ENCODE assay signal across 9 cellular contexts in the genomic region with DNA sequence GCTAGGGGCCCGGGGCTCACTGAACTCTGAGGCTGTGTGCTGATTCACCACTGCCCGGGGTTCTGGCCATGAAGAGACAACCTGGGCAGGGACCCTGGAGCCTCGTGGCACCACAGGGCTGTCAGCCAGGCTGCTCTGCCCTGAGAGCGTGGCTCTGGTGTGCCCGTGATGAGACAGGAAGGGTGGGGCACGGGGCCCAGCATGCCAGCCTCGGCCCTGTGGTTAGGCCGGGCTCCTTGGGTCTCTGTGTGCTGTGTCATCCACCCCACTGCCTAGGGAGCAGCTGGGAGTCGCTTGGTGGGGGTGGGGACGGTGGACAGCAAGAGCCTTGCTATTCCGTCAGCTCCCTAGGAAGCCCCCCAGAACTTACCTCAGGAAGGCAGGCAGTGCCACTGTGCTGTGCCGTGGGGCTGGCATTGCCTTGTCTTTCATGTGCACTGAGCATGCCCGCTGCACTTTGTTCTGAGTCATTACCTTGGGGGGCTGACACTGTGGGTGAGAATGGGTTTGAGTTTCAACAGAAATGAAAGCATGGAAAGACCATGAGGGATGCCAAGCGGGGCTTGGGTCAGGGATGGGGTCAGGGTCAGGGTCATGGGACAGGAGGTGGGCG. TPM values are rescaled to one million over a fixed set of nuclear protein-coding genes. Genes with fewer than 3 reads are reported as not detected.
DNase-seq lines count a peak whose midpoint lies in the region; ATAC-seq and TF ChIP-seq lines count a peak whose summit lies in the region.
"Had no signal": no experiment of that assay in that cellular context is flagged by ENCODE, and none has a peak within 500 bp of the region (broad histone marks: within the 10 kb centered on the region; RNA-seq: fewer than 3 reads in every experiment).

No MANE protein-coding gene starts in this region.

- no peaks in the 10 kb centered on the region for H3K79me2 ChIP-seq in SK-N-SH (ENCODE audit: insufficient read depth)

- H4K20me1 ChIP-seq in SK-N-SH (ENCODE audit: insufficient read depth) = no peaks in the 10 kb centered on the region

- H3K36me3 ChIP-seq in SK-N-SH (replicated peaks in 1 of 2; ENCODE audit: control insufficient read depth in 1 of 2, insufficient read depth in 2 of 2, low read length in 1 of 2) = peaks cover 0 to 17% of the 10 kb centered on the region in 2 experiments
- H3K36me3 ChIP-seq: colonic mucosa had no signal

- TF ChIP-seq EP300 in SK-N-SH (IDR thresholded peaks at IDR 0.05; ENCODE audit: borderline replicate concordance in 1 of 2, low read depth in 1 of 2, low read length in 1 of 2) = no peak

- CTCF ChIA-PET in SK-N-SH (lab: Yijun Ruan, JAX) = interaction anchor here (1.5 kb wide), 1 partner anchor 36 kb away, joined by 4 read pairs; no protein-coding TSS in a partner anchor

- no peak for TF ChIP-seq RAD21 in SK-N-SH (IDR thresholded peaks at IDR 0.05; ENCODE audit: low read length)

- H3K9me3 ChIP-seq in SK-N-SH = no peaks in the 10 kb centered on the region
- H3K9me3 ChIP-seq: colonic mucosa had no signal

- ATAC-seq in stimulated activated naive CD8-positive, alpha-beta T cell treated with anti-CD3 and anti-CD28 coated beads, Interleukin-15, Interleukin-2, amounts not matched to agents 100 U/mL and 50 U/mL, for 24 hours = peak; percentile 58
- ATAC-seq in GM19351 (IDR thresholded peaks at IDR 0.05; ENCODE audit: unreplicated experiment) = no peak

- TF ChIP-seq CTCF in SK-N-SH (IDR thresholded peaks at IDR 0.05) = no peak

- no peaks in the 10 kb centered on the region for H3K27me3 ChIP-seq in SK-N-SH (ENCODE audit: insufficient read depth)
- H3K27me3 ChIP-seq: colonic mucosa had no signal

- no peak overlapping the region for H2AFZ ChIP-seq in SK-N-SH (ENCODE audit: low read depth)

- WGBS in SK-N-SH (ENCODE audit: low lambda C conversion rate) = 81% methylated on average over 6 of the region's 15 CpGs

- H3F3A ChIP-seq in SK-N-SH (replicated peaks; ENCODE audit: insufficient read depth) = no peaks in the 10 kb centered on the region

- H3K27ac ChIP-seq in SK-N-SH (ENCODE audit: low read depth in 2 of 2, low read length in 1 of 2) = no peak overlapping the region
- H3K27ac ChIP-seq in epithelial cell of prostate = peak overlapping the region; percentile 40
- H3K27ac ChIP-seq: colonic mucosa had no signal

- H3K9me2 ChIP-seq in SK-N-SH = no peaks in the 10 kb centered on the region

- H3K4me3 ChIP-seq in SK-N-SH (ENCODE audit: low read depth in 2 of 2, low read length in 1 of 2) = no peak overlapping the region
- H3K4me3 ChIP-seq: colonic mucosa had no signal

- DNase-seq in activated gamma-delta T cell treated with Interleukin-2 at 50 U/mL for 16 hours (peak; percentile 27), activated gamma-delta T cell (lab: John Stamatoyannopoulos, UW) (no peak), SK-N-SH (no peak), epithelial cell of prostate (ENCODE audit: low read depth, low spot score) (peak; percentile 36), DMS 273 (lab: John Stamatoyannopoulos, UW; ENCODE audit: unreplicated experiment) (no peak), HuH-7.5 (ENCODE audit: low spot score) (no peak)
- DNase-seq in stimulated activated naive CD8-positive, alpha-beta T cell treated with anti-CD3 and anti-CD28 coated beads, Interleukin-15, Interleukin-2, amounts not matched to agents 100 U/mL and 50 U/mL, for 24 hours = peak; percentile 24
- DNase-seq: colonic mucosa had no signal

- H3K9ac ChIP-seq in SK-N-SH = no peak overlapping the region; the same call in 1 of the 2 replicates

- H3K4me1 ChIP-seq in SK-N-SH (ENCODE audit: control insufficient read depth in 1 of 2, insufficient read depth in 2 of 2, low read depth in 1 of 2, low read length in 1 of 2) = peaks cover 0 to 8% of the 10 kb centered on the region in 2 experiments; a peak in 1 of 4 replicates
- H3K4me1 ChIP-seq: colonic mucosa had no signal

- POLR2A ChIA-PET in SK-N-SH (lab: Yijun Ruan, JAX) = no interaction called here

- 0 out of 2 replicates have a peak overlapping the region, but pooled peaks have one; percentile 37 for H3K4me2 ChIP-seq in SK-N-SH

TF ChIP-seq in SK-N-SH, 30 proteins besides CTCF, POLR2A, EP300 and RAD21:
- TF ChIP-seq USF1 (IDR thresholded peaks at IDR 0.05; ENCODE audit: borderline replicate concordance, low read depth) (no peak), MAX (IDR thresholded peaks at IDR 0.05; ENCODE audit: low read depth) (no peak), REST (IDR thresholded peaks at IDR 0.05; ENCODE audit: low read depth, low read length) (no peak)
- TF ChIP-seq, protein P1, sequence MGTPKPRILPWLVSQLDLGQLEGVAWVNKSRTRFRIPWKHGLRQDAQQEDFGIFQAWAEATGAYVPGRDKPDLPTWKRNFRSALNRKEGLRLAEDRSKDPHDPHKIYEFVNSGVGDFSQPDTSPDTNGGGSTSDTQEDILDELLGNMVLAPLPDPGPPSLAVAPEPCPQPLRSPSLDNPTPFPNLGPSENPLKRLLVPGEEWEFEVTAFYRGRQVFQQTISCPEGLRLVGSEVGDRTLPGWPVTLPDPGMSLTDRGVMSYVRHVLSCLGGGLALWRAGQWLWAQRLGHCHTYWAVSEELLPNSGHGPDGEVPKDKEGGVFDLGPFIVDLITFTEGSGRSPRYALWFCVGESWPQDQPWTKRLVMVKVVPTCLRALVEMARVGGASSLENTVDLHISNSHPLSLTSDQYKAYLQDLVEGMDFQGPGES (IDR thresholded peaks at IDR 0.05; ENCODE audit: low read depth, low read length) = no peak

RNA-seq across cellular contexts. Expression of gene TPCN2, which starts 31.7 kb away (rescaled TPM):
- polyA plus RNA-seq in SK-N-SH (2012; rRNA removed) = 7.6 and 8.7 TPM in 2 replicates
- 3.3 and 4.5 TPM in 2 replicates for polyA plus RNA-seq in SK-N-SH (2012; cell fraction: cytosol; rRNA removed)
- polyA plus RNA-seq in SK-N-SH (2012; cell fraction: nucleus; rRNA removed) = 36.5 and 41.4 TPM in 2 replicates

Comparison
In these comparisons a context has a peak if more than half of its experiments do, and no peak if none do; other contexts are left out.
1. DNase-seq: peak in activated gamma-delta T cell treated with Interleukin-2 at 50 U/mL for 16 hours (single experiment), epithelial cell of prostate (single experiment) and stimulated activated naive CD8-positive, alpha-beta T cell treated with anti-CD3 and anti-CD28 coated beads, Interleukin-15, Interleukin-2, amounts not matched to agents 100 U/mL and 50 U/mL, for 24 hours (single experiment); none in activated gamma-delta T cell (single experiment), SK-N-SH (single experiment), DMS 273 (single experiment) and HuH-7.5 (single experiment).